Comparison of ENCODE assay signal across 1 cellular context in the genomic region with DNA sequence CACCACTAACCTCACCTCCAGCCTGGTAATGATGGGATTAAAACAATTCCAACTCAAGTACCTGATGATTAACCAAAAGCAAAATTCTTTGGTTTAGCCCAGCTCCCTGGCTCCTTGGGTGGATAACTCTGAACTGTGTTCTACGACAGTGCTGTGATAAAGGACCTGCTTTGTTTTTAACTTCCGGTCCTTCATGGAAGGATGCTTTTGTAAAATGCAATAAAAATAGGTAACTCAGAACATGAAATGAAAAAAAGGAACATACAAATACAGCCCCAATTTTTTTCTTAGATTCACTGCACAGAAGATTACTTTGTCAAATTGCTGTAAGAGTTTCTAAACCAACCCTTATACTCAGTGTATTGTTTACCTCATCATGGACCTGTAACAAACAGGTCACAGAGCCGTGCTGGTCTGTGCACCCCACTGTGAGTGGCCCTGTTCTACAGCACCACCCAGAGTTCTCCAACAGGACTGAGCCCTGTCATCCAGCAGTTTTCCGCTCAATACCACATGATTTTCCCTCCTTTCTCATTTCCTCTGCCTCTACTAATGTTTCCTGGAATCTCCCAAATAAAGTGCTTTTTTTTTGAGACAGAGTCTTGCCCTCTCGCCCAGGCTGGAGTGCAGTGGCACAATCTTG.
TF ChIP-seq lines count a peak whose summit lies in the region.

No MANE protein-coding gene starts in this region.

TF ChIP-seq in H1, 55 proteins besides CTCF, POLR2A, EP300 and RAD21:
- TF ChIP-seq KDM5A (IDR thresholded peaks at IDR 0.05; ENCODE audit: low read length) (no peak), CTBP2 (IDR thresholded peaks at IDR 0.05; ENCODE audit: borderline replicate concordance, insufficient read depth, insufficient read length, low read length) (no peak), NRF1 (IDR thresholded peaks at IDR 0.05; ENCODE audit: low read depth, low read length) (no peak), BRCA1 (IDR thresholded peaks at IDR 0.05; ENCODE audit: low read depth, low read length) (no peak), ZNF274 (IDR thresholded peaks at IDR 0.05; ENCODE audit: borderline replicate concordance, extremely low read depth, low read length) (no peak), GABPA (IDR thresholded peaks at IDR 0.05; ENCODE audit: borderline replicate concordance, insufficient read depth, low read length) (no peak), BACH1 (IDR thresholded peaks at IDR 0.05; ENCODE audit: low read length) (no peak), RBBP5 (IDR thresholded peaks at IDR 0.05; ENCODE audit: borderline replicate concordance, low read depth, low read length) (no peak), SIRT6 (IDR thresholded peaks at IDR 0.05; ENCODE audit: low read length) (no peak), TBP (IDR thresholded peaks at IDR 0.05; ENCODE audit: low read depth, low read length) (no peak), JUND (IDR thresholded peaks at IDR 0.05; ENCODE audit: low read length) (no peak)
